In genomic region chr5:59789894-59790293, GRCh38 we compare ENCODE assay signal across 13 cellular contexts.
DNase-seq lines count a peak whose midpoint lies in the region; ATAC-seq and TF ChIP-seq lines count a peak whose summit lies in the region.
"Had no signal": no experiment of that assay in that cellular context is flagged by ENCODE, and none has a peak within 500 bp of the region (broad histone marks: within the 10 kb centered on the region; RNA-seq: fewer than 3 reads in every experiment).

No MANE protein-coding gene starts in this region.

- no peaks in the 10 kb centered on the region for H3K36me3 Mint-ChIP-seq in activated CD4-positive, alpha-beta T cell treated with anti-CD3 and anti-CD28 coated beads, Interleukin-2, amount 10 ng/mL, durations not matched to agents 7 days and 5 days (ENCODE audit: low read depth)
- H3K36me3 Mint-ChIP-seq in endothelial cell (ENCODE audit: low read depth, unreplicated experiment): no peaks in the 10 kb centered on the region

- no peaks in the 10 kb centered on the region for H3K79me2 ChIP-seq in PC-3 (ENCODE audit: low read length)

- H3K27me3 Mint-ChIP-seq in activated CD4-positive, alpha-beta T cell treated with anti-CD3 and anti-CD28 coated beads, Interleukin-2, amount 10 ng/mL, durations not matched to agents 7 days and 5 days: peaks cover 16% of the 10 kb centered on the region
- no peaks in the 10 kb centered on the region for H3K27me3 Mint-ChIP-seq in endothelial cell (ENCODE audit: unreplicated experiment)

- no peak for TF ChIP-seq POLR2A in gastrocnemius medialis (IDR thresholded peaks at IDR 0.05)

- H3K9me3 ChIP-seq in PC-3 (ENCODE audit: low read length) (no peaks in the 10 kb centered on the region), gastrocnemius medialis (no peaks in the 10 kb centered on the region)
- H3K9me3 ChIP-seq: suprapubic skin had no signal

- H3K4me1 ChIP-seq in PC-3 (ENCODE audit: insufficient read depth, low read length) (peaks cover 58% of the 10 kb centered on the region), gastrocnemius medialis (no peaks in the 10 kb centered on the region)

- no peaks in the 10 kb centered on the region for H3F3A ChIP-seq in PC-3 (ENCODE audit: low read length, unreplicated experiment)

- no peak for DNase-seq in activated CD4-positive, alpha-beta T cell treated with anti-CD3 and anti-CD28 coated beads, Interleukin-2, amount 10 ng/mL, durations not matched to agents 7 days and 5 days
- DNase-seq in activated CD4-positive, alpha-beta T cell treated with anti-CD3 and anti-CD28 coated beads for 48 hours: no peak
- DNase-seq in PC-3 (no peak), endothelial cell (ENCODE audit: low spot score) (no peak), gastrocnemius medialis (no peak), NCI-H146 treated with DMSO at 0.1 percent for 48 hours (lab: John Stamatoyannopoulos, UW; ENCODE audit: unreplicated experiment) (no peak), NCI-H1092 (lab: John Stamatoyannopoulos, UW) (no peak), medulla oblongata (ENCODE audit: extremely low spot score) (no peak)
- DNase-seq: activated CD8-positive, alpha-beta memory T cell treated with anti-CD3 and anti-CD28 coated beads for 24 hours; left cardiac atrium; NCI-H1048; NCI-H345 had no signal

- peaks cover 22% of the 10 kb centered on the region for H3K4me1 Mint-ChIP-seq in activated CD4-positive, alpha-beta T cell treated with anti-CD3 and anti-CD28 coated beads, Interleukin-2, amount 10 ng/mL, durations not matched to agents 7 days and 5 days
- H3K4me1 Mint-ChIP-seq in endothelial cell (ENCODE audit: unreplicated experiment): peaks cover 31% of the 10 kb centered on the region

- H3K27me3 ChIP-seq in PC-3 (ENCODE audit: low read length): no peaks in the 10 kb centered on the region
- H3K27me3 ChIP-seq in gastrocnemius medialis: no peaks in the 10 kb centered on the region
- H3K27me3 ChIP-seq: suprapubic skin had no signal

- peak overlapping the region; percentile 79 for H3K4me2 ChIP-seq in PC-3 (ENCODE audit: low read length)

- no peak overlapping the region for H3K4me3 Mint-ChIP-seq in activated CD4-positive, alpha-beta T cell treated with anti-CD3 and anti-CD28 coated beads, Interleukin-2, amount 10 ng/mL, durations not matched to agents 7 days and 5 days
- no peak overlapping the region for H3K4me3 Mint-ChIP-seq in endothelial cell (ENCODE audit: unreplicated experiment)

- CTCF ChIA-PET in activated CD4-positive, alpha-beta T cell treated with anti-CD3 and anti-CD28 coated beads, Interleukin-2, amount 10 ng/mL, durations not matched to agents 7 days and 5 days (lab: Charles Lee): interaction anchor here (0.6 to 1.1 kb wide), 3 partner anchors 19 to 614 kb away, joined by 3 to 6 read pairs (median 3); no protein-coding TSS in a partner anchor
- CTCF ChIA-PET in PC-3 (lab: Charles Lee): no interaction called here

- H3K9me2 ChIP-seq in PC-3 (replicated peaks; ENCODE audit: low read length): no peaks in the 10 kb centered on the region

- H3K27ac Mint-ChIP-seq in activated CD4-positive, alpha-beta T cell treated with anti-CD3 and anti-CD28 coated beads, Interleukin-2, amount 10 ng/mL, durations not matched to agents 7 days and 5 days: peak overlapping the region; percentile 84
- peak overlapping the region; percentile 91 for H3K27ac Mint-ChIP-seq in endothelial cell (ENCODE audit: unreplicated experiment)

- in situ Hi-C loops in gastrocnemius medialis (cut with MboI; ENCODE audit: low sequenced_read_pairs in 4 of 4): loop anchor here in 3 of 4 donors (10.0 to 25.0 kb wide), 3 partner anchors 105 to 903 kb away; no protein-coding TSS in a partner anchor

- ATAC-seq in PC-3: no peak
- ATAC-seq in gastrocnemius medialis: no peak
- ATAC-seq: left cardiac atrium had no signal

- no peaks in the 10 kb centered on the region for H3K36me3 ChIP-seq in PC-3 (ENCODE audit: low read depth, low read length)
- no peaks in the 10 kb centered on the region for H3K36me3 ChIP-seq in gastrocnemius medialis
- H3K36me3 ChIP-seq: suprapubic skin had no signal

- no TSS peak for BruUV-seq in PC-3 (replicated peaks; lab: Mats Ljungman, UMichigan)

- intact Hi-C loops in PC-3 (cut with micrococcal nuclease) (loop anchor here (5.0 kb wide), 1 partner anchor 753 kb away; no protein-coding TSS in a partner anchor), gastrocnemius medialis (cut with DNase I; ENCODE audit: low total_unique reads) (loop anchor here (10.0 kb wide), 2 partner anchors 115 to 605 kb away; no protein-coding TSS in a partner anchor)

- H4K20me1 ChIP-seq in PC-3 (ENCODE audit: low read length): no peaks in the 10 kb centered on the region

- peak overlapping the region; percentile 83 for H3K9ac ChIP-seq in PC-3 (ENCODE audit: low read length)

- POLR2A ChIA-PET in activated CD4-positive, alpha-beta T cell treated with anti-CD3 and anti-CD28 coated beads, Interleukin-2, amount 10 ng/mL, durations not matched to agents 7 days and 5 days (lab: Charles Lee): no interaction called here
- POLR2A ChIA-PET in PC-3 (lab: Charles Lee; ENCODE audit: unreplicated experiment): interaction anchor here (0.7 to 1.3 kb wide), 2 partner anchors 21 to 23 kb away, joined by 4 read pairs; no protein-coding TSS in a partner anchor

- TF ChIP-seq CTCF in PC-3 (conservative IDR thresholded peaks at IDR 0.05; ENCODE audit: low read depth, low read length) (no peak), endothelial cell (IDR thresholded peaks at IDR 0.05; ENCODE audit: unreplicated experiment) (no peak), gastrocnemius medialis (IDR thresholded peaks at IDR 0.05 in 4 of 5, conservative IDR thresholded peaks at IDR 0.05 in 1 of 5) (no peak)

- H3K27ac ChIP-seq in PC-3 (ENCODE audit: low read length) (peak overlapping the region; percentile 97), gastrocnemius medialis (peak overlapping the region in 3 of 4 donors; percentile 12 to 25 (median 21))

- H3K9me3 Mint-ChIP-seq in activated CD4-positive, alpha-beta T cell treated with anti-CD3 and anti-CD28 coated beads, Interleukin-2, amount 10 ng/mL, durations not matched to agents 7 days and 5 days: no peaks in the 10 kb centered on the region
- no peaks in the 10 kb centered on the region for H3K9me3 Mint-ChIP-seq in endothelial cell (ENCODE audit: unreplicated experiment)

- H3K4me3 ChIP-seq in PC-3 (ENCODE audit: low read length) (peak overlapping the region; percentile 36; the same call in 1 of the 2 replicates), gastrocnemius medialis (no peak overlapping the region)

- peak overlapping the region; percentile 49 for H2AFZ ChIP-seq in PC-3 (ENCODE audit: low read length)
